ENCODE assay signal across 2 cellular contexts in the genomic region with DNA sequence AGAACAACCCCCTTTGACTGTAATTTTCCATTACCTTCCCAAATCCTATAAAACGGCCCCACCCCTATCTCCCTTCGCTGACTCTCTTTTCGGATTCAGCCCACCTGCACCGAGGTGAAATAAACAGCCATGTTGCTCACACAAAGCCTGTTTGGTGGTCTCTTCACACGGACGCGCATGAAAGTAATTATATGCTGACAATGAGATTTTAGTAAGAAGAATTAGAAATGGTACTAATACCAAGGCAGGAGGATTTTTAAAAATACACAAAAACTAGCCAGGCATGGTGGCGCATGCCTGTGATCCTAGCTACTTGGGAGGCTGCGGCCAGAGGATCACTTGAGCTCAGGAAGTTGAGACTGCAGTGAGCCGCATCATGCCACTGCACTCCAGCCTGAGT. TPM values are rescaled to one million over a fixed set of nuclear protein-coding genes. Genes with fewer than 3 reads are reported as not detected.
"Had no signal": no experiment of that assay in that cellular context is flagged by ENCODE, and none has a peak within 500 bp of the region (broad histone marks: within the 10 kb centered on the region; RNA-seq: fewer than 3 reads in every experiment).

No MANE protein-coding gene starts in this region.

RNA-seq across cellular contexts. Expression of a gene that starts 33.9 kb away (rescaled TPM):
- total RNA-seq: GM23248, HFFc6 had no signal
- polyA plus RNA-seq: GM23248 had no signal
